Comparison of ENCODE assay signal across 8 cellular contexts in the genomic region with DNA sequence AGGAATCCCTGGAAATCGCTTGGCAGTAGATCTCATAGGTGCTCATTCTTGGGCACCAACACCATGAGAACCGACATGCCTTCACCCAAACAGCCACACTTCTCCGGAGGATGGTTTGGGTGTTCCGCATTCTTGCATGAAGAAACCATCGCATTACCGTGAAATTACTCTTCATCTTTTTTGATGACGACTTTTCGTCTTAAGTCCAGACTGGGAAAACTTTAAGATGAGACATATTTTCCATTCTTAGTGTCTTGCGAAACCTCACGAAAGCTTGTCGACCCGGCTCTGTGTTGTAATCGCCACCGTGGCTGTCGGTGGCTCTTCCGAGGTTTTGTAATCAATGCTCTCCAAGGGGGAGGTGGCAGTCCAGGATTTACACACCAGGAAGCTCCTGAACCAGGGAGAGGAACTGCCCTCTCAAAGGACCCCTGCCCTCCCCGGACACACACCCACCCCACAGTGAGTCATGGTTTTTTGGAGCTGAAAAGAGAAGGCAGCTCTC. TPM values are rescaled to one million over a fixed set of nuclear protein-coding genes. Genes with fewer than 3 reads are reported as not detected.
DNase-seq lines count a peak whose midpoint lies in the region; ATAC-seq and TF ChIP-seq lines count a peak whose summit lies in the region.

No MANE protein-coding gene starts in this region.

- H3K27me3 ChIP-seq in A673 (replicated peaks; ENCODE audit: insufficient read depth, low read depth, low read length, poor library complexity) = no peaks in the 10 kb centered on the region

- BruUV-seq in A673 (replicated peaks; lab: Mats Ljungman, UMichigan) = no TSS peak

- H3K4me1 Mint-ChIP-seq in activated naive CD8-positive, alpha-beta T cell (ENCODE audit: low read depth) = peaks cover 50% of the 10 kb centered on the region
- peaks cover 19% of the 10 kb centered on the region for H3K4me1 Mint-ChIP-seq in type B pancreatic cell (ENCODE audit: unreplicated experiment)

- no peaks in the 10 kb centered on the region for H3K27me3 Mint-ChIP-seq in activated naive CD8-positive, alpha-beta T cell
- no peaks in the 10 kb centered on the region for H3K27me3 Mint-ChIP-seq in type B pancreatic cell

- peak overlapping the region; percentile 75 for H3K27ac Mint-ChIP-seq in activated naive CD8-positive, alpha-beta T cell
- peak overlapping the region; percentile 89 for H3K27ac Mint-ChIP-seq in type B pancreatic cell

- TF ChIP-seq CTCF in A673 (conservative IDR thresholded peaks at IDR 0.05; ENCODE audit: low read depth, low read length) (no peak), type B pancreatic cell (conservative IDR thresholded peaks at IDR 0.05) (no peak)

- intact Hi-C loops in A673 (cut with micrococcal nuclease; ENCODE audit: unreplicated experiment) = no loop called here

- no peaks in the 10 kb centered on the region for H3K9me3 Mint-ChIP-seq in activated naive CD8-positive, alpha-beta T cell (ENCODE audit: low read depth)
- H3K9me3 Mint-ChIP-seq in type B pancreatic cell = no peaks in the 10 kb centered on the region

- H3K4me3 Mint-ChIP-seq in activated naive CD8-positive, alpha-beta T cell = peak overlapping the region; percentile 91
- peak overlapping the region; percentile 97 for H3K4me3 Mint-ChIP-seq in type B pancreatic cell

- H3K9me3 ChIP-seq in A673 (ENCODE audit: low read depth, low read length, poor library complexity, severe bottlenecking) = no peaks in the 10 kb centered on the region

- DNase-seq in A673 (ENCODE audit: low spot score) (peak; percentile 62), HT-29 (ENCODE audit: low spot score) (peak; percentile 60), kidney glomerular epithelial cell (lab: John Stamatoyannopoulos, UW) (peak; percentile 19), type B pancreatic cell (ENCODE audit: extremely low spot score, unreplicated experiment) (peak; percentile 31), GM19240 (ENCODE audit: insufficient read length, low spot score) (no peak)
- no peak for DNase-seq in activated naive CD4-positive, alpha-beta T cell treated with anti-CD3 and anti-CD28 coated beads, Interleukin-2, amount 50 U/mL, for 16 hours

- peaks cover 7% of the 10 kb centered on the region for H3K36me3 ChIP-seq in A673 (ENCODE audit: insufficient read depth, low read length, poor library complexity, severe bottlenecking)

- CTCF ChIA-PET in A673 (lab: Charles Lee) = no interaction called here

- ATAC-seq in HG02588 (IDR thresholded peaks at IDR 0.05; ENCODE audit: unreplicated experiment) = no peak

- POLR2A ChIA-PET in A673 (lab: Charles Lee; ENCODE audit: low non-redundant PET) = no interaction called here

- H3K36me3 Mint-ChIP-seq in activated naive CD8-positive, alpha-beta T cell = peaks cover 2% of the 10 kb centered on the region
- H3K36me3 Mint-ChIP-seq in type B pancreatic cell = no peaks in the 10 kb centered on the region

- peak overlapping the region; percentile 97 for H3K4me3 ChIP-seq in A673 (ENCODE audit: low read depth, low read length, poor library complexity, severe bottlenecking)

- peak overlapping the region; percentile 44 for H3K27ac ChIP-seq in A673 (ENCODE audit: low read depth, low read length, poor library complexity, severe bottlenecking)

- H3K4me1 ChIP-seq in A673 (ENCODE audit: insufficient read depth, low read length, poor library complexity, severe bottlenecking) = peaks cover 12% of the 10 kb centered on the region

RNA-seq across cellular contexts. Expression of gene TOM1, which starts 1.7 kb away (rescaled TPM):
- total RNA-seq in A673 (2021) (22.8 and 30.1 TPM in 2 replicates), type B pancreatic cell (ENCODE audit: low replicate concordance) (27.0 and 37.6 TPM in 2 replicates)
- 32.4 and 34.9 TPM in 2 replicates for total RNA-seq in HT-29 (2014; rRNA removed; shearing (Covaris generic))

RNA-seq across cellular contexts. Expression of gene HMGXB4, which starts 44.1 kb away (rescaled TPM):
- total RNA-seq in A673 (2021) = 49.2 and 52.7 TPM in 2 replicates
- total RNA-seq in HT-29 (2014; rRNA removed; shearing (Covaris generic)) = 7.0 and 8.1 TPM in 2 replicates
- total RNA-seq in type B pancreatic cell (ENCODE audit: low replicate concordance) = 18.4 and 32.7 TPM in 2 replicates

Comparison
In these comparisons a context has a peak if more than half of its experiments do, and no peak if none do; other contexts are left out.
1. DNase-seq: peak in A673 (single experiment), HT-29 (single experiment), kidney glomerular epithelial cell (single experiment) and type B pancreatic cell (single experiment); none in GM19240 (single experiment) and activated naive CD4-positive, alpha-beta T cell treated with anti-CD3 and anti-CD28 coated beads, Interleukin-2, amount 50 U/mL, for 16 hours (single experiment).